ENCODE assay signal across 8 cellular contexts in the genomic region with DNA sequence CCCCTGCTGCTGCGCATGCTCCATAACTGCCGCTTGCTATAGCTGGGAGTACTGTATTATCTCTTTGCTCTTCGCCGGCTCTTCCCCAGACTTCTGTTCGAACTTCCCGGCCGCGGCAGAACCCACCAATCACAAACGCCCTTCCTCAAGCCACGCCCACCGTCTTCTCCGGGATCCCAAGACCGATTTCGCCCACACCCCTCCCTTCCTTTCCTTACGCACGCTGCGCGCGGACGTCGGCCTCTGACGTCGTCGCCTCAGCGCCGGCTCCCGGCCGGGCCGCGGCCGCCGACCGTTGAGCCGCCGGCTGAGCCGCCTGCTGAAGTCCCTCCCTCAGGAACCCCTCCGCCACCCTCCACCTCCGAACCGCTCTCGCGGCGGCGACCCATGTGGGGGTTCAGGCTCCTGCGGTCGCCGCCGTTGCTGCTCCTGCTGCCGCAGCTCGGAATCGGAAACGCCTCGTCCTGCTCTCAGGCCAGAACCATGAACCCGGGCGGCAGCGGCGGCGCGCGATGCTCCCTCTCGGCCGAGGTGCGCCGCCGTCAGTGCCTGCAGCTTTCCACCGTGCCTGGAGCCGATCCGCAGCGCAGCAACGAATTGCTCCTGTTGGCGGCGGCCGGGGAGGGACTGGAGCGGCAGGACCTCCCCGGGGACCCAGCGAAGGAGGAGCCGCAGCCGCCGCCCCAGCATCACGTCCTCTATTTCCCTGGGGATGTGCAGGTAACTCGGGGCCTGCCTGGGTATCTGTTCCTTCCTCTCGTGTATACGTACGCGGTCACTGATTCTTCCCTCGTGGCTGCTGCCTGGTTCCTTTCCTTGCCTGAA. TPM values are rescaled to one million over a fixed set of nuclear protein-coding genes. Genes with fewer than 3 reads are reported as not detected.
DNase-seq lines count a peak whose midpoint lies in the region; ATAC-seq and TF ChIP-seq lines count a peak whose summit lies in the region.

A gene with protein sequence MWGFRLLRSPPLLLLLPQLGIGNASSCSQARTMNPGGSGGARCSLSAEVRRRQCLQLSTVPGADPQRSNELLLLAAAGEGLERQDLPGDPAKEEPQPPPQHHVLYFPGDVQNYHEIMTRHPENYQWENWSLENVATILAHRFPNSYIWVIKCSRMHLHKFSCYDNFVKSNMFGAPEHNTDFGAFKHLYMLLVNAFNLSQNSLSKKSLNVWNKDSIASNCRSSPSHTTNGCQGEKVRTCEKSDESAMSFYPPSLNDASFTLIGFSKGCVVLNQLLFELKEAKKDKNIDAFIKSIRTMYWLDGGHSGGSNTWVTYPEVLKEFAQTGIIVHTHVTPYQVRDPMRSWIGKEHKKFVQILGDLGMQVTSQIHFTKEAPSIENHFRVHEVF (plus strand): TSS at position 242 of the 825 bp plus-strand sequence. CDS start 146 bp downstream, at position 388.

- H3K27me3 Mint-ChIP-seq in activated CD4-positive, alpha-beta memory T cell treated with anti-CD3 and anti-CD28 coated beads, Interleukin-2, amount 10 ng/mL, durations not matched to agents 7 days and 5 days, result no peaks in the 10 kb centered on the region

- DNase-seq in CD1c-positive myeloid dendritic cell (ENCODE audit: extremely low spot score) (peak; percentile 97), NCI-H82 treated with DMSO at 0.1 percent for 48 hours (lab: John Stamatoyannopoulos, UW; ENCODE audit: unreplicated experiment) (peak; percentile 99), ecto neural progenitor cell (ENCODE audit: low spot score) (peak; percentile 97), lower leg skin (ENCODE audit: low spot score in 2 of 2) (peak; percentile 97 to 99)
- peak; percentile 93 for DNase-seq in activated CD4-positive, alpha-beta memory T cell treated with anti-CD3 and anti-CD28 coated beads, Interleukin-2, amount 10 ng/mL, durations not matched to agents 7 days and 5 days
- DNase-seq in stimulated activated CD4-positive, alpha-beta T cell treated with anti-CD3 and anti-CD28 coated beads, Interleukin-4, amount 100 ng/mL, for 48 hours (ENCODE audit: low read depth in 2 of 2), result peak; percentile 90 to 92

- H3K4me1 Mint-ChIP-seq in activated CD4-positive, alpha-beta memory T cell treated with anti-CD3 and anti-CD28 coated beads, Interleukin-2, amount 10 ng/mL, durations not matched to agents 7 days and 5 days, result peaks cover 32% of the 10 kb centered on the region

- WGBS in lower leg skin, 2 donors, result 0% methylated on average over 46 to 77 of the region's 85 CpGs

- H3K4me3 Mint-ChIP-seq in activated CD4-positive, alpha-beta memory T cell treated with anti-CD3 and anti-CD28 coated beads, Interleukin-2, amount 10 ng/mL, durations not matched to agents 7 days and 5 days, result peak within 1 kb of the TSS; percentile 96

- TF ChIP-seq CTCF in lower leg skin (IDR thresholded peaks at IDR 0.05), result no peak

- CTCF ChIA-PET in activated CD4-positive, alpha-beta memory T cell treated with anti-CD3 and anti-CD28 coated beads, Interleukin-2, amount 10 ng/mL, durations not matched to agents 7 days and 5 days (lab: Charles Lee), result interaction anchor here (0.8 to 1.5 kb wide), 3 partner anchors 20 to 171 kb away, joined by 3 to 5 read pairs (median 4); no protein-coding TSS in a partner anchor

- POLR2A ChIA-PET in activated CD4-positive, alpha-beta memory T cell treated with anti-CD3 and anti-CD28 coated beads, Interleukin-2, amount 10 ng/mL, durations not matched to agents 7 days and 5 days (lab: Charles Lee), result interaction anchor here (0.7 to 1.7 kb wide), 13 partner anchors 10 to 1869 kb away, joined by 3 to 7 read pairs (median 3); a partner anchor contains a TSS

- H3K36me3 Mint-ChIP-seq in activated CD4-positive, alpha-beta memory T cell treated with anti-CD3 and anti-CD28 coated beads, Interleukin-2, amount 10 ng/mL, durations not matched to agents 7 days and 5 days (ENCODE audit: low read depth), result peaks cover 25% of the 10 kb centered on the region

- H3K4me3 ChIP-seq in lower leg skin (ENCODE audit: low read depth, poor library complexity, severe bottlenecking), result peak within 1 kb of the TSS; percentile 82

- peak within 1 kb of the TSS; percentile 90 for H3K27ac Mint-ChIP-seq in activated CD4-positive, alpha-beta memory T cell treated with anti-CD3 and anti-CD28 coated beads, Interleukin-2, amount 10 ng/mL, durations not matched to agents 7 days and 5 days

- H3K9me3 Mint-ChIP-seq in activated CD4-positive, alpha-beta memory T cell treated with anti-CD3 and anti-CD28 coated beads, Interleukin-2, amount 10 ng/mL, durations not matched to agents 7 days and 5 days, result peaks cover 4% of the 10 kb centered on the region

- TF ChIP-seq POLR2A in lower leg skin (IDR thresholded peaks at IDR 0.05), result no peak

- ATAC-seq in GM19438 (IDR thresholded peaks at IDR 0.05; ENCODE audit: low read depth, unreplicated experiment) (peak; percentile 83), HG03575 (IDR thresholded peaks at IDR 0.05; ENCODE audit: extremely low read depth, insufficient number of reproducible peaks, low FRiP score, unreplicated experiment) (peak; percentile 76)

- intact Hi-C loops in lower leg skin (cut with DNase I; ENCODE audit: low total_unique reads), result no loop called here

RNA-seq across cellular contexts. Expression of the gene that starts here (rescaled TPM):
- 10 to 100 TPM; 19.2 to 20.1 TPM for total RNA-seq in activated CD4-positive, alpha-beta memory T cell treated with anti-CD3 and anti-CD28 coated beads, Interleukin-2, amount 10 ng/mL, durations not matched to agents 7 days and 5 days
- total RNA-seq in lower leg skin, result 10 to 100 TPM; 12.1 to 13.7 (median 12.9) TPM

Comparison
In these comparisons a context has a peak if more than half of its experiments do, and no peak if none do; other contexts are left out.
1. Peak in every context shown above with its lines: DNase-seq, ATAC-seq and H3K4me3 ChIP-seq.